1 cellular context compared by ENCODE assay signal in the genomic region with DNA sequence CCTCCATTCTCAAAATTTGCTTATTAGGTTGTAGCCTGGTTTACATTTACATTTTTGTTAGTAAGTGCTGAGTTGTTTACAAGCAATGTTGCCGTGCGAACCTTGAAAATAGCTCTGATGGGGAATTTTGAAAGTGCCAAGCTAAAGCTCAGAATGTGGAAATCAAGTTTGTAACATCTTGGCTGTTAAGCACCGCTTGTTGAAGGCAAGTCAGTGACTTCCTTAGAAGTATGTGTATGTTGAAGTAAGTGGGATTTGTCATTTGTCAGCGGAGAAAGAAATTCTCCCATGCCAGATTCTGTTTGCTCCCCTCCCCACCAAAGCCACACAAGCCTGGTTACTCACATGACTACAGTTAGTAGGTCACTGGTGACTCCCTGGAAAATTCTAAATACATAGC.
TF ChIP-seq lines count a peak whose summit lies in the region.

No MANE protein-coding gene starts in this region.

TF ChIP-seq in WTC11, 78 proteins besides CTCF, POLR2A, EP300 and RAD21 (continued from another document):
- TF ChIP-seq, protein P1, sequence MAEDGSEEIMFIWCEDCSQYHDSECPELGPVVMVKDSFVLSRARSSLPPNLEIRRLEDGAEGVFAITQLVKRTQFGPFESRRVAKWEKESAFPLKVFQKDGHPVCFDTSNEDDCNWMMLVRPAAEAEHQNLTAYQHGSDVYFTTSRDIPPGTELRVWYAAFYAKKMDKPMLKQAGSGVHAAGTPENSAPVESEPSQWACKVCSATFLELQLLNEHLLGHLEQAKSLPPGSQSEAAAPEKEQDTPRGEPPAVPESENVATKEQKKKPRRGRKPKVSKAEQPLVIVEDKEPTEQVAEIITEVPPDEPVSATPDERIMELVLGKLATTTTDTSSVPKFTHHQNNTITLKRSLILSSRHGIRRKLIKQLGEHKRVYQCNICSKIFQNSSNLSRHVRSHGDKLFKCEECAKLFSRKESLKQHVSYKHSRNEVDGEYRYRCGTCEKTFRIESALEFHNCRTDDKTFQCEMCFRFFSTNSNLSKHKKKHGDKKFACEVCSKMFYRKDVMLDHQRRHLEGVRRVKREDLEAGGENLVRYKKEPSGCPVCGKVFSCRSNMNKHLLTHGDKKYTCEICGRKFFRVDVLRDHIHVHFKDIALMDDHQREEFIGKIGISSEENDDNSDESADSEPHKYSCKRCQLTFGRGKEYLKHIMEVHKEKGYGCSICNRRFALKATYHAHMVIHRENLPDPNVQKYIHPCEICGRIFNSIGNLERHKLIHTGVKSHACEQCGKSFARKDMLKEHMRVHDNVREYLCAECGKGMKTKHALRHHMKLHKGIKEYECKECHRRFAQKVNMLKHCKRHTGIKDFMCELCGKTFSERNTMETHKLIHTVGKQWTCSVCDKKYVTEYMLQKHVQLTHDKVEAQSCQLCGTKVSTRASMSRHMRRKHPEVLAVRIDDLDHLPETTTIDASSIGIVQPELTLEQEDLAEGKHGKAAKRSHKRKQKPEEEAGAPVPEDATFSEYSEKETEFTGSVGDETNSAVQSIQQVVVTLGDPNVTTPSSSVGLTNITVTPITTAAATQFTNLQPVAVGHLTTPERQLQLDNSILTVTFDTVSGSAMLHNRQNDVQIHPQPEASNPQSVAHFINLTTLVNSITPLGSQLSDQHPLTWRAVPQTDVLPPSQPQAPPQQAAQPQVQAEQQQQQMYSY (CRISPR knock-in tag; IDR thresholded peaks at IDR 0.05) = no peak
- no peak for TF ChIP-seq NR1H2 (CRISPR knock-in tag; IDR thresholded peaks at IDR 0.05)
